Comparison of ENCODE assay signal across 28 cellular contexts in the genomic region with DNA sequence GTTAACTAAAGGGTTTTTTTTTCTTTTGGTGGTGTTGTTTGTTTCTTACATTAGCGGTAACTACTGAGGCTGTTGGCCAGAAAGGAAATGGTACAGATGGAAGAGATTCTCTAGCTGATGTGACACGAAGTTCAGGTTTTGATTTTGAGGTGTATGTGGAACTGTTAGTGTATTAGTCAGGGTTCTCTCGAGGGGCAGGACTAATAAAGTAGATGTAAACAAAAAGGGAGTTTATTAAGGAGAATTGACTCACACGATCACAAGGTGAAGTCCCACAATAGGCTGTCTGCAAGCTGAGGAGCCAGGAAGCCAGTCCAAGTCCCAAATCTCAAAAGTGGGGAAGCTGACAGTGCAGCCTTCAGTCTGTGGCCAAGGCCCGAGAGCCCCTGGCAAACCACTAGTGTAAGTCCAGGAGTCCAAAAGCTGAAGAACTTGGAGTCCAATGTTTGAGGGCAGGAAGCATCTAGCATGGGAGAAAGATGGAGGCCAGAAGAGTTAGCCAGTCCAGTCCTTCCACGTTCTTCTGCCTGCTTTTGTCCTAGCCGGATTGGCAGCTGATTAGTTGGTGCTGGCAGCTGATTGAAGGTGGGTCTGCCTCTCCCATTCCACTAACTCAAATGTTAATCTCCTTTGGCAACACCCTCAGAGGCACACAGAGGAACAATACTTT.
"Had no signal": no experiment of that assay in that cellular context is flagged by ENCODE, and none has a peak within 500 bp of the region (broad histone marks: within the 10 kb centered on the region; RNA-seq: fewer than 3 reads in every experiment).

No MANE protein-coding gene starts in this region.

- H3K4me3 ChIP-seq: adrenal gland, body of pancreas, breast epithelium, K562, MG63, Peyer's patch, SK-N-MC had no signal

- H3K9me3 ChIP-seq: adrenal gland, body of pancreas, breast epithelium, MG63, Peyer's patch had no signal

- H3K4me1 ChIP-seq: adrenal gland, body of pancreas, breast epithelium, Peyer's patch had no signal

- ATAC-seq: activated CD4-positive, alpha-beta T cell treated with anti-CD3 and anti-CD28 coated beads for 36 hours; activated CD4-positive, CD25-positive, alpha-beta regulatory T cell treated with anti-CD3 and anti-CD28 coated beads, Interleukin-2, amount 50 U/mL, for 24 hours; activated CD8-positive, alpha-beta T cell treated with anti-CD3 and anti-CD28 coated beads, Interleukin-2, amount 10 ng/mL, durations not matched to agents 7 days and 5 days; activated naive CD4-positive, alpha-beta T cell treated with anti-CD3 and anti-CD28 coated beads, Interleukin-2, amount 50 U/mL, for 72 hours; body of pancreas; K562; PC-3; Right ventricle myocardium inferior had no signal

- H3K27me3 ChIP-seq: adrenal gland, body of pancreas, breast epithelium, MG63, Peyer's patch had no signal

- DNase-seq: activated CD4-positive, alpha-beta T cell treated with anti-CD3 and anti-CD28 coated beads for 36 hours; activated CD4-positive, alpha-beta T cell treated with anti-CD3 and anti-CD28 coated beads, Interleukin-2, amount 10 ng/mL, durations not matched to agents 7 days and 5 days; activated CD4-positive, alpha-beta T cell treated with anti-CD3 and anti-CD28 coated beads, Interleukin-2, amount 50 U/mL, for 48 hours; activated CD8-positive, alpha-beta T cell treated with anti-CD3 and anti-CD28 coated beads, Interleukin-2, amount 10 ng/mL, durations not matched to agents 7 days and 5 days; activated gamma-delta T cell treated with Interleukin-2 at 50 U/mL for 16 hours; activated naive CD4-positive, alpha-beta T cell treated with anti-CD3 and anti-CD28 coated beads for 36 hours; activated T-cell treated with anti-CD3 and anti-CD28 coated beads, Interleukin-2, amount 50 U/mL, for 24 hours; adrenal gland; body of pancreas; MG63; NCI-H1048; NCI-H1105 treated with DMSO at 0.1 percent for 48 hours; NCI-H1436; NCI-H1694 treated with DMSO at 0.1 percent for 48 hours; NCI-H2029; NCI-H345; NCI-H510A treated with DMSO at 0.1 percent for 48 hours; NCI-H526 treated with DMSO at 0.1 percent for 48 hours; NCI-H774; PC-3; Peyer's patch had no signal

- H3K36me3 ChIP-seq: adrenal gland, breast epithelium, MG63, Peyer's patch had no signal

- H3K27ac ChIP-seq: adrenal gland, body of pancreas, breast epithelium, Peyer's patch, RWPE1, SK-N-MC had no signal
